In the genomic region with DNA sequence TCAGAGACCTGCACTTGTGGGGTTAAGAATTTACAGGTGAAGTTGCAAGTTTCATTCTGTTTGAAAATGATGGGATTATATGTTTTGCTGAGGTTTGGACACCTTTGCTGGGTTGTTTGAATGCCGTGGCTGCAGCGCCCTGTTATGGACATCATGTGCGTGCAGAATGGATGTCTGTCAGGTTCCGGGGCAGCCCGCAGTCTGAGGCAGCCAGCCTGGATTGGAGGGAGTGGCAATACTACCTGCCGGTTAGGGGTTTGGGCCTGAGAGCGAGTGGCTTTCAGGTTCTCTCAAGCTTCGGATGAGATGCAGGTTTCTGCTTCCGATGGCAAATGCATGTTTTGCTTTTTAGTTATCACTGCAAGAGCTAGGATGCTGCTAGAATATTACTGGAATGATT, we compare ENCODE assay signal across 1 cellular context.
TF ChIP-seq lines count a peak whose summit lies in the region.

No MANE protein-coding gene starts in this region.

TF ChIP-seq in HepG2, 621 proteins besides CTCF, POLR2A, EP300 and RAD21:
- TF ChIP-seq, protein P1, sequence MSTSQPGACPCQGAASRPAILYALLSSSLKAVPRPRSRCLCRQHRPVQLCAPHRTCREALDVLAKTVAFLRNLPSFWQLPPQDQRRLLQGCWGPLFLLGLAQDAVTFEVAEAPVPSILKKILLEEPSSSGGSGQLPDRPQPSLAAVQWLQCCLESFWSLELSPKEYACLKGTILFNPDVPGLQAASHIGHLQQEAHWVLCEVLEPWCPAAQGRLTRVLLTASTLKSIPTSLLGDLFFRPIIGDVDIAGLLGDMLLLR (CRISPR knock-in tag; IDR thresholded peaks at IDR 0.05), result no peak
- TF ChIP-seq MIER3 (CRISPR knock-in tag; IDR thresholded peaks at IDR 0.05; ENCODE audit: borderline replicate concordance) (no peak), CHCHD3 (CRISPR knock-in tag; IDR thresholded peaks at IDR 0.05) (no peak), ARNTL (CRISPR knock-in tag; IDR thresholded peaks at IDR 0.05) (no peak), RARA (CRISPR knock-in tag; IDR thresholded peaks at IDR 0.05) (no peak), ZNF720 (CRISPR knock-in tag; IDR thresholded peaks at IDR 0.05) (no peak), KAT7 (CRISPR knock-in tag; IDR thresholded peaks at IDR 0.05; ENCODE audit: borderline replicate concordance) (no peak), ZNF335 (CRISPR knock-in tag; IDR thresholded peaks at IDR 0.05) (no peak)
- TF ChIP-seq, protein P2, sequence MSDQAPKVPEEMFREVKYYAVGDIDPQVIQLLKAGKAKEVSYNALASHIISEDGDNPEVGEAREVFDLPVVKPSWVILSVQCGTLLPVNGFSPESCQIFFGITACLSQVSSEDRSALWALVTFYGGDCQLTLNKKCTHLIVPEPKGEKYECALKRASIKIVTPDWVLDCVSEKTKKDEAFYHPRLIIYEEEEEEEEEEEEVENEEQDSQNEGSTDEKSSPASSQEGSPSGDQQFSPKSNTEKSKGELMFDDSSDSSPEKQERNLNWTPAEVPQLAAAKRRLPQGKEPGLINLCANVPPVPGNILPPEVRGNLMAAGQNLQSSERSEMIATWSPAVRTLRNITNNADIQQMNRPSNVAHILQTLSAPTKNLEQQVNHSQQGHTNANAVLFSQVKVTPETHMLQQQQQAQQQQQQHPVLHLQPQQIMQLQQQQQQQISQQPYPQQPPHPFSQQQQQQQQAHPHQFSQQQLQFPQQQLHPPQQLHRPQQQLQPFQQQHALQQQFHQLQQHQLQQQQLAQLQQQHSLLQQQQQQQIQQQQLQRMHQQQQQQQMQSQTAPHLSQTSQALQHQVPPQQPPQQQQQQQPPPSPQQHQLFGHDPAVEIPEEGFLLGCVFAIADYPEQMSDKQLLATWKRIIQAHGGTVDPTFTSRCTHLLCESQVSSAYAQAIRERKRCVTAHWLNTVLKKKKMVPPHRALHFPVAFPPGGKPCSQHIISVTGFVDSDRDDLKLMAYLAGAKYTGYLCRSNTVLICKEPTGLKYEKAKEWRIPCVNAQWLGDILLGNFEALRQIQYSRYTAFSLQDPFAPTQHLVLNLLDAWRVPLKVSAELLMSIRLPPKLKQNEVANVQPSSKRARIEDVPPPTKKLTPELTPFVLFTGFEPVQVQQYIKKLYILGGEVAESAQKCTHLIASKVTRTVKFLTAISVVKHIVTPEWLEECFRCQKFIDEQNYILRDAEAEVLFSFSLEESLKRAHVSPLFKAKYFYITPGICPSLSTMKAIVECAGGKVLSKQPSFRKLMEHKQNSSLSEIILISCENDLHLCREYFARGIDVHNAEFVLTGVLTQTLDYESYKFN (CRISPR knock-in tag; conservative IDR thresholded peaks at IDR 0.05), result no peak
- TF ChIP-seq, protein P3, sequence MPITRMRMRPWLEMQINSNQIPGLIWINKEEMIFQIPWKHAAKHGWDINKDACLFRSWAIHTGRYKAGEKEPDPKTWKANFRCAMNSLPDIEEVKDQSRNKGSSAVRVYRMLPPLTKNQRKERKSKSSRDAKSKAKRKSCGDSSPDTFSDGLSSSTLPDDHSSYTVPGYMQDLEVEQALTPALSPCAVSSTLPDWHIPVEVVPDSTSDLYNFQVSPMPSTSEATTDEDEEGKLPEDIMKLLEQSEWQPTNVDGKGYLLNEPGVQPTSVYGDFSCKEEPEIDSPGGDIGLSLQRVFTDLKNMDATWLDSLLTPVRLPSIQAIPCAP (CRISPR knock-in tag; IDR thresholded peaks at IDR 0.05; ENCODE audit: low read depth), result no peak
- TF ChIP-seq, protein P4, sequence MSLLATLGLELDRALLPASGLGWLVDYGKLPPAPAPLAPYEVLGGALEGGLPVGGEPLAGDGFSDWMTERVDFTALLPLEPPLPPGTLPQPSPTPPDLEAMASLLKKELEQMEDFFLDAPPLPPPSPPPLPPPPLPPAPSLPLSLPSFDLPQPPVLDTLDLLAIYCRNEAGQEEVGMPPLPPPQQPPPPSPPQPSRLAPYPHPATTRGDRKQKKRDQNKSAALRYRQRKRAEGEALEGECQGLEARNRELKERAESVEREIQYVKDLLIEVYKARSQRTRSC (CRISPR knock-in tag; IDR thresholded peaks at IDR 0.05; ENCODE audit: low read depth), result no peak
- TF ChIP-seq, protein P5, sequence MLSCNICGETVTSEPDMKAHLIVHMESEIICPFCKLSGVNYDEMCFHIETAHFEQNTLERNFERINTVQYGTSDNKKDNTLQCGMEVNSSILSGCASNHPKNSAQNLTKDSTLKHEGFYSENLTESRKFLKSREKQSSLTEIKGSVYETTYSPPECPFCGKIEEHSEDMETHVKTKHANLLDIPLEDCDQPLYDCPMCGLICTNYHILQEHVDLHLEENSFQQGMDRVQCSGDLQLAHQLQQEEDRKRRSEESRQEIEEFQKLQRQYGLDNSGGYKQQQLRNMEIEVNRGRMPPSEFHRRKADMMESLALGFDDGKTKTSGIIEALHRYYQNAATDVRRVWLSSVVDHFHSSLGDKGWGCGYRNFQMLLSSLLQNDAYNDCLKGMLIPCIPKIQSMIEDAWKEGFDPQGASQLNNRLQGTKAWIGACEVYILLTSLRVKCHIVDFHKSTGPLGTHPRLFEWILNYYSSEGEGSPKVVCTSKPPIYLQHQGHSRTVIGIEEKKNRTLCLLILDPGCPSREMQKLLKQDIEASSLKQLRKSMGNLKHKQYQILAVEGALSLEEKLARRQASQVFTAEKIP (CRISPR knock-in tag; IDR thresholded peaks at IDR 0.05; ENCODE audit: borderline replicate concordance), result no peak
